In the genomic region with DNA sequence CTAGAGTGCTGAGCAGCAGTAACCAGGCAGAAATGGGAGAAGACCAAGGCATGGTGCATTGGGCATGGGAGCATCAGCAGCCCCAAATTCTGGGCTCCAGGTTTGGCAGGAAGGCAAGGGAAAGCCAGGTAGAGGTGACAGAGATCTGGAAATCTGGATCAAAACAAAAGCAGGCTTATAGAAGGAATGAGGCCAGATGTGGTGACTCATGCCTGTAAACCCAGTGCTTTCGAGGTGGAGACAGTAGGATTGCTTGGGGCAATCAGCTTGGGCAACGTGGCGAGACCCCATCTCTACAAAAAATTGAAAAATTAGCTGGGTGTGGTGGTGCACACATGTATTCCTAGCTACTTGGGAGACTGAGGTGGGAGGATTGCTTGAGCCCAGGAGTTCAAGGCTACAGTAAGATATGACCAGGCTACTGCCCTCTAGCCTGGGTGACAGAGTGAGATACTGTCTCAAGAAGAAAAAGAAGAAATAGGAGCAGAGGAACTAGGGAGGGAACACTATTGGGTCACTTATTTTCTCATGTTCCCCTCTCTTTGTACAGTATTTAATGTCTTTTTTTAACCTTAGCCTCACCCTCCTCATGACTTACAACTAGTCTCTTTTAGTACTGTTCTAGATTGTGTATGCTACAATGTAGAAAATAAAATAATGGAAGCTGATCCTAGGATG, we compare ENCODE assay signal across 16 cellular contexts. TPM values are rescaled to one million over a fixed set of nuclear protein-coding genes. Genes with fewer than 3 reads are reported as not detected.
DNase-seq lines count a peak whose midpoint lies in the region; ATAC-seq and TF ChIP-seq lines count a peak whose summit lies in the region.
"Had no signal": no experiment of that assay in that cellular context is flagged by ENCODE, and none has a peak within 500 bp of the region (broad histone marks: within the 10 kb centered on the region; RNA-seq: fewer than 3 reads in every experiment).

No MANE protein-coding gene starts in this region.

- peak overlapping the region; percentile 57 for H3K27ac Mint-ChIP-seq in Caco-2 (ENCODE audit: unreplicated experiment)
- no peak overlapping the region for H3K27ac Mint-ChIP-seq in activated naive CD4-positive, alpha-beta T cell treated with anti-CD3 and anti-CD28 coated beads for 36 hours
- H3K27ac Mint-ChIP-seq: activated B cell treated with CpG ODN at 0.5 μM for 24 hours; activated naive CD8-positive, alpha-beta T cell treated with anti-CD3 and anti-CD28 coated beads, Interleukin-2, amount 10 ng/mL, durations not matched to agents 7 days and 5 days; T-helper 1 cell treated with Interleukin-12 subunit alpha and Interleukin-12 subunit beta and Interleukin-4 antibody, amounts not matched to agents 30 μg/mL and 1 μg/mL, for 36 hours had no signal

- no peaks in the 10 kb centered on the region for H3K27me3 Mint-ChIP-seq in Caco-2 (ENCODE audit: insufficient read depth, unreplicated experiment)
- no peaks in the 10 kb centered on the region for H3K27me3 Mint-ChIP-seq in activated naive CD4-positive, alpha-beta T cell treated with anti-CD3 and anti-CD28 coated beads for 36 hours (ENCODE audit: low read depth)
- H3K27me3 Mint-ChIP-seq: activated B cell treated with CpG ODN at 0.5 μM for 24 hours had no signal

- BruUV-seq in Caco-2 (replicated peaks; lab: Mats Ljungman, UMichigan) (no TSS peak), IMR-90 (replicated peaks; lab: Mats Ljungman, UMichigan) (no TSS peak)

- H3K4ac ChIP-seq in IMR-90 (ENCODE audit: low read depth, low read length), result no peak overlapping the region

- H3K4me3 ChIP-seq in Caco-2 (ENCODE audit: low read depth, low read length) (no peak overlapping the region), IMR-90 (ENCODE audit: insufficient read depth, low read depth, low read length) (no peak overlapping the region), lower lobe of right lung (no peak overlapping the region), esophagus muscularis mucosa (no peak overlapping the region)

- H3K14ac ChIP-seq in IMR-90 (replicated peaks; ENCODE audit: low read depth, low read length), result no peak overlapping the region

- H3K27ac ChIP-seq in IMR-90 (ENCODE audit: insufficient read depth, low read length), result no peak overlapping the region
- H3K27ac ChIP-seq in lower lobe of right lung, result no peak overlapping the region
- H3K27ac ChIP-seq in esophagus muscularis mucosa (replicated peaks in 1 of 4), result no peak overlapping the region

- TF ChIP-seq RAD21 in IMR-90 (IDR thresholded peaks at IDR 0.05; ENCODE audit: low read length), result no peak

- H3K9me3 Mint-ChIP-seq in Caco-2 (ENCODE audit: unreplicated experiment), result peaks cover 11% of the 10 kb centered on the region
- no peaks in the 10 kb centered on the region for H3K9me3 Mint-ChIP-seq in activated naive CD4-positive, alpha-beta T cell treated with anti-CD3 and anti-CD28 coated beads for 36 hours
- H3K9me3 Mint-ChIP-seq: activated B cell treated with CpG ODN at 0.5 μM for 24 hours; activated naive CD8-positive, alpha-beta T cell treated with anti-CD3 and anti-CD28 coated beads, Interleukin-2, amount 10 ng/mL, durations not matched to agents 7 days and 5 days; T-helper 1 cell treated with Interleukin-12 subunit alpha and Interleukin-12 subunit beta and Interleukin-4 antibody, amounts not matched to agents 30 μg/mL and 1 μg/mL, for 36 hours had no signal

- H2AFZ ChIP-seq in IMR-90 (replicated peaks; ENCODE audit: low read length, poor library complexity), result no peak overlapping the region

- TF ChIP-seq CTCF in Caco-2 (IDR thresholded peaks at IDR 0.05; ENCODE audit: insufficient read depth in 1 of 2, low read depth in 1 of 2, low read length in 1 of 2, severe bottlenecking in 1 of 2, unreplicated experiment in 1 of 2) (no peak), IMR-90 (conservative IDR thresholded peaks at IDR 0.05; ENCODE audit: low read depth, low read length) (no peak), lower lobe of right lung (IDR thresholded peaks at IDR 0.05) (no peak), esophagus muscularis mucosa (IDR thresholded peaks at IDR 0.05) (no peak)

- peaks cover 36% of the 10 kb centered on the region for H3K36me3 Mint-ChIP-seq in Caco-2 (ENCODE audit: insufficient read depth, unreplicated experiment)
- no peaks in the 10 kb centered on the region for H3K36me3 Mint-ChIP-seq in activated naive CD4-positive, alpha-beta T cell treated with anti-CD3 and anti-CD28 coated beads for 36 hours (ENCODE audit: low read depth)

- H3K36me3 ChIP-seq in Caco-2 (ENCODE audit: control insufficient read depth, insufficient read depth, low read length) (no peaks in the 10 kb centered on the region), IMR-90 (ENCODE audit: control insufficient read depth, insufficient read depth, low read length) (no peaks in the 10 kb centered on the region), lower lobe of right lung (no peaks in the 10 kb centered on the region), esophagus muscularis mucosa (no peaks in the 10 kb centered on the region)

- H2BK5ac ChIP-seq in IMR-90 (ENCODE audit: low read depth, low read length, poor library complexity, severe bottlenecking), result no peak overlapping the region

- peaks cover 63% of the 10 kb centered on the region for H3K4me1 Mint-ChIP-seq in Caco-2 (ENCODE audit: low read depth, unreplicated experiment)
- no peaks in the 10 kb centered on the region for H3K4me1 Mint-ChIP-seq in activated naive CD4-positive, alpha-beta T cell treated with anti-CD3 and anti-CD28 coated beads for 36 hours (ENCODE audit: low read depth)
- H3K4me1 Mint-ChIP-seq: activated B cell treated with CpG ODN at 0.5 μM for 24 hours had no signal

- dilution Hi-C loops in IMR-90 (cut with HindIII; ENCODE audit: low sequenced_read_pairs, unreplicated experiment), result no loop called here

- no peak overlapping the region for H2BK120ac ChIP-seq in IMR-90 (ENCODE audit: low read depth, low read length)

- H3K4me2 ChIP-seq in IMR-90 (ENCODE audit: low read depth, low read length), result no peak overlapping the region

- WGBS in IMR-90 (ENCODE audit: extremely low coverage in 2 of 2, insufficient read length in 1 of 2), 2 experiments, result no CpG with 5 or more reads among the region's 3 CpGs
- 83% methylated on average over 3 of the region's 3 CpGs for WGBS in esophagus muscularis mucosa

- no peak overlapping the region for H2BK15ac ChIP-seq in IMR-90 (ENCODE audit: low read depth, low read length)

- no peak overlapping the region for H2BK20ac ChIP-seq in IMR-90 (ENCODE audit: low read depth, low read length)

- H3K18ac ChIP-seq in IMR-90 (ENCODE audit: low read depth, low read length), result no peak overlapping the region

- H3K79me1 ChIP-seq in IMR-90 (ENCODE audit: low read depth in 1 of 2, low read length in 2 of 2), result no peaks in the 10 kb centered on the region

- H3K4me1 ChIP-seq in Caco-2 (peaks cover 70% of the 10 kb centered on the region), IMR-90 (ENCODE audit: control insufficient read depth, insufficient read depth, low read length) (0 out of 2 replicates have a peak, but pooled peaks cover 1% of the 10 kb centered on the region), lower lobe of right lung (no peaks in the 10 kb centered on the region), esophagus muscularis mucosa (no peaks in the 10 kb centered on the region)

- no peak overlapping the region for H4K5ac ChIP-seq in IMR-90 (ENCODE audit: low read depth, low read length)

- no peaks in the 10 kb centered on the region for H4K20me1 ChIP-seq in IMR-90 (ENCODE audit: insufficient read depth, low read length)

- H3K9ac ChIP-seq in IMR-90 (ENCODE audit: low read depth, low read length), result no peak overlapping the region

- intact Hi-C loops in Caco-2 (cut with micrococcal nuclease; ENCODE audit: unreplicated experiment), result no loop called here
- intact Hi-C loops in IMR-90 (cut with micrococcal nuclease), result no loop called here
- intact Hi-C loops in lower lobe of right lung (cut with DNase I), result no loop called here
- intact Hi-C loops in activated naive CD4-positive, alpha-beta T cell treated with anti-CD3 and anti-CD28 coated beads for 36 hours (cut with micrococcal nuclease), result no loop called here
- intact Hi-C loops in esophagus muscularis mucosa (cut with DNase I), result no loop called here

- H4K8ac ChIP-seq in IMR-90 (ENCODE audit: low read depth in 2 of 2, low read length in 2 of 2), result no peak overlapping the region

- H3K9me3 ChIP-seq in Caco-2 (no peaks in the 10 kb centered on the region), IMR-90 (ENCODE audit: control insufficient read depth, insufficient read depth, low read length) (no peaks in the 10 kb centered on the region), lower lobe of right lung (no peaks in the 10 kb centered on the region), esophagus muscularis mucosa (no peaks in the 10 kb centered on the region)

- no peaks in the 10 kb centered on the region for H3K27me3 ChIP-seq in Caco-2 (replicated peaks; ENCODE audit: control insufficient read depth, insufficient read depth, low read length)
- H3K27me3 ChIP-seq in IMR-90 (ENCODE audit: control insufficient read depth, insufficient read depth, low read length), result no peaks in the 10 kb centered on the region
- no peaks in the 10 kb centered on the region for H3K27me3 ChIP-seq in lower lobe of right lung (ENCODE audit: low read depth)
- H3K27me3 ChIP-seq in esophagus muscularis mucosa, result no peaks in the 10 kb centered on the region

- no peak overlapping the region for H2AK9ac ChIP-seq in IMR-90 (replicated peaks; ENCODE audit: low read depth, low read length, poor library complexity)

- CTCF ChIA-PET in Caco-2 (lab: Charles Lee) (interaction anchor here (1.5 kb wide), 1 partner anchor 19 kb away, joined by 6 read pairs; no protein-coding TSS in a partner anchor), IMR-90 (lab: Yijun Ruan, JAX) (no interaction called here)
- CTCF ChIA-PET in activated naive CD4-positive, alpha-beta T cell treated with anti-CD3 and anti-CD28 coated beads for 36 hours (lab: Charles Lee), result interaction anchor here (0.6 kb wide), 2 partner anchors 81 to 349 kb away, joined by 3 to 4 read pairs; no protein-coding TSS in a partner anchor

- in situ Hi-C loops in IMR-90 (cut with MboI; ENCODE audit: low sequenced_read_pairs), result no loop called here

- no peak overlapping the region for H3K56ac ChIP-seq in IMR-90 (ENCODE audit: extremely low read depth, insufficient read depth, low read length)

- TF ChIP-seq POLR2A in IMR-90 (IDR thresholded peaks at IDR 0.05; ENCODE audit: low read depth, low read length) (no peak), esophagus muscularis mucosa (IDR thresholded peaks at IDR 0.05; ENCODE audit: low read depth) (no peak)

- DNase-seq in Caco-2, result no peak
- DNase-seq in IMR-90, result peak; percentile 39
- DNase-seq in astrocyte of the hippocampus (ENCODE audit: low read depth, low spot score), result peak; percentile 4
- no peak for DNase-seq in lower lobe of right lung
- DNase-seq in activated naive CD4-positive, alpha-beta T cell treated with anti-CD3 and anti-CD28 coated beads for 36 hours, result no peak
- no peak for DNase-seq in esophagus muscularis mucosa (ENCODE audit: extremely low spot score)
- DNase-seq in activated CD4-positive, alpha-beta T cell treated with anti-CD3 and anti-CD28 coated beads for 4 hours, result no peak
- DNase-seq: activated B cell treated with CpG ODN at 0.5 μM for 24 hours; activated naive CD8-positive, alpha-beta T cell treated with anti-CD3 and anti-CD28 coated beads, Interleukin-2, amount 10 ng/mL, durations not matched to agents 7 days and 5 days; effector CD8-positive, alpha-beta T cell; Kasumi-1; NCI-H1417 treated with DMSO at 0.1 percent for 48 hours; stimulated activated CD4-positive, alpha-beta T cell treated with anti-CD3 and anti-CD28 coated beads, Interleukin-2, amount 100 ng/mL, for 24 hours had no signal

- no peak overlapping the region for H2AK5ac ChIP-seq in IMR-90 (ENCODE audit: low read depth, low read length)

- H3K9me1 ChIP-seq in IMR-90 (ENCODE audit: insufficient read depth, low read length), result peaks cover 3% of the 10 kb centered on the region; the same call in 1 of the 2 replicates

- no peak overlapping the region for H4K91ac ChIP-seq in IMR-90 (ENCODE audit: insufficient read depth, low read depth, low read length)

- no peak overlapping the region for H3K23ac ChIP-seq in IMR-90 (ENCODE audit: low read depth, low read length)

- H3K4me3 Mint-ChIP-seq in Caco-2 (ENCODE audit: unreplicated experiment), result no peak overlapping the region
- no peak overlapping the region for H3K4me3 Mint-ChIP-seq in activated naive CD4-positive, alpha-beta T cell treated with anti-CD3 and anti-CD28 coated beads for 36 hours
- H3K4me3 Mint-ChIP-seq: activated B cell treated with CpG ODN at 0.5 μM for 24 hours; activated naive CD8-positive, alpha-beta T cell treated with anti-CD3 and anti-CD28 coated beads, Interleukin-2, amount 10 ng/mL, durations not matched to agents 7 days and 5 days; T-helper 1 cell treated with Interleukin-12 subunit alpha and Interleukin-12 subunit beta and Interleukin-4 antibody, amounts not matched to agents 30 μg/mL and 1 μg/mL, for 36 hours had no signal

- TF ChIP-seq EP300 in esophagus muscularis mucosa (IDR thresholded peaks at IDR 0.05), result no peak

- ATAC-seq in IMR-90 (ENCODE audit: low read depth) (0 out of 2 replicates have a peak, but pooled peaks have one; percentile 35), lower lobe of right lung (peak; percentile 27 to 60), HG02763 (IDR thresholded peaks at IDR 0.05; ENCODE audit: unreplicated experiment) (no peak)
- ATAC-seq: sciatic nerve had no signal

- POLR2A ChIA-PET in Caco-2 (lab: Charles Lee) (interaction anchor here (0.6 to 0.7 kb wide), 2 partner anchors 63 to 168 kb away, joined by 4 to 5 read pairs; no protein-coding TSS in a partner anchor), IMR-90 (lab: Charles Lee; ENCODE audit: unreplicated experiment) (interaction anchor here (0.9 kb wide), 1 partner anchor 9 kb away, joined by 3 read pairs; no protein-coding TSS in a partner anchor)

RNA-seq across cellular contexts. Expression of a gene that starts 25.1 kb away (rescaled TPM):
- 62.7 and 67.0 TPM in 2 replicates for total RNA-seq in Caco-2 (2022)
- total RNA-seq in IMR-90 (2012; rRNA removed), result 4.4 and 5.2 TPM in 2 replicates
- 3.1 and 3.2 TPM in 2 replicates for polyA plus RNA-seq in IMR-90 (2012; rRNA removed)
- 1.0 and 3.3 TPM in 2 replicates for polyA plus RNA-seq in IMR-90 (2012; cell fraction: cytosol; rRNA removed)
- polyA plus RNA-seq in IMR-90 (2012; cell fraction: nucleus; rRNA removed; ENCODE audit: low replicate concordance), result 1.7 and 5.6 TPM in 2 replicates
- total RNA-seq in lower lobe of right lung, result 8.3 TPM
- total RNA-seq in activated naive CD4-positive, alpha-beta T cell treated with anti-CD3 and anti-CD28 coated beads for 36 hours, result 1 to 10 TPM in 1 of 2 experiments, under 1 TPM in 1; 0.89 to 1.8 TPM
- 1 to 10 TPM in 1 of 4 donors, under 1 TPM in 3; 0.46 to 1.7 (median 0.90) TPM for total RNA-seq in esophagus muscularis mucosa

RNA-seq across cellular contexts. Expression of a gene that starts 58.5 kb away (rescaled TPM):
- 170 and 190 TPM in 2 replicates for total RNA-seq in Caco-2 (2022)
- 21.4 and 23.7 TPM in 2 replicates for total RNA-seq in IMR-90 (2012; rRNA removed)
- polyA plus RNA-seq in IMR-90 (2012; rRNA removed), result 16.4 and 17.1 TPM in 2 replicates
- polyA plus RNA-seq in IMR-90 (2012; cell fraction: cytosol; rRNA removed), result 10.8 and 12.1 TPM in 2 replicates
- polyA plus RNA-seq in IMR-90 (2012; cell fraction: nucleus; rRNA removed; ENCODE audit: low replicate concordance), result 8.3 and 10.0 TPM in 2 replicates
- total RNA-seq in lower lobe of right lung, result 24.0 TPM
- total RNA-seq in activated naive CD4-positive, alpha-beta T cell treated with anti-CD3 and anti-CD28 coated beads for 36 hours, result 1 to 10 TPM; 5.1 to 5.4 TPM
- total RNA-seq in esophagus muscularis mucosa, result 1 to 10 TPM; 1.4 to 5.8 (median 3.1) TPM

Comparison
In these comparisons a context has a peak if more than half of its experiments do, and no peak if none do; other contexts are left out.
1. DNase-seq: peak in IMR-90 (single experiment) and astrocyte of the hippocampus (single experiment); none in Caco-2 (0 of 2), lower lobe of right lung (single experiment), activated naive CD4-positive, alpha-beta T cell treated with anti-CD3 and anti-CD28 coated beads for 36 hours (single experiment), esophagus muscularis mucosa (single experiment) and activated CD4-positive, alpha-beta T cell treated with anti-CD3 and anti-CD28 coated beads for 4 hours (0 of 2).